ENCODE assay signal across 16 cellular contexts in the genomic region with DNA sequence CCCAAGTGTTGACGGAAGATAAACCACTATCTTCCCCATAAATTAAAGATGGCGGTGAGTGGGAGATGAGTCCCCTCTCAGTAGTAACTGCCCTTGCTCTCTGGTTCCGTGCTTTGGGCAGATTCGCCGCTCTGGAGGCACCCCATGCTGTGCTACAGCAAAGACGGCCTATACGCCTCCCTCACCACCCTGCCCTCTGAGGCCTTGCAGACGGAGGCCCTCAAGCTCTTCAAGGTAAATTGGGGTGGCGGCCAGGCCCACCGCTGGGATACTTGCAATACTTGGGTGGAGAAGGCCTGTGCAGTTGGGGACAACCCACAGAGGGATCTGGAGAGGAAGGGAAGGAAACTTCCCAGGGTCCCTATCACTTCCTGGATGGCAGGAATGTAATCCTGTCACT. TPM values are rescaled to one million over a fixed set of nuclear protein-coding genes. Genes with fewer than 3 reads are reported as not detected.
DNase-seq lines count a peak whose midpoint lies in the region; ATAC-seq and TF ChIP-seq lines count a peak whose summit lies in the region.
"Had no signal": no experiment of that assay in that cellular context is flagged by ENCODE, and none has a peak within 500 bp of the region (broad histone marks: within the 10 kb centered on the region; RNA-seq: fewer than 3 reads in every experiment).

No MANE protein-coding gene starts in this region.

- 82% methylated on average over 10 of the region's 10 CpGs for WGBS in mesenchymal stem cell

- TF ChIP-seq CTCF in upper lobe of right lung (IDR thresholded peaks at IDR 0.05) (no peak), osteoblast (IDR thresholded peaks at IDR 0.05; ENCODE audit: extremely low read depth, low read depth, low read length) (no peak)

- H3K9me3 Mint-ChIP-seq in activated naive CD8-positive, alpha-beta T cell treated with anti-CD3 and anti-CD28 coated beads, Interleukin-2, amount 10 ng/mL, durations not matched to agents 7 days and 5 days: no peaks in the 10 kb centered on the region
- H3K9me3 Mint-ChIP-seq in activated naive CD8-positive, alpha-beta T cell treated with anti-CD3 and anti-CD28 coated beads for 36 hours: no peaks in the 10 kb centered on the region
- H3K9me3 Mint-ChIP-seq: CD8-positive, alpha-beta memory T cell had no signal

- POLR2A ChIA-PET in activated naive CD8-positive, alpha-beta T cell treated with anti-CD3 and anti-CD28 coated beads, Interleukin-2, amount 10 ng/mL, durations not matched to agents 7 days and 5 days (lab: Charles Lee): no interaction called here

- H3K36me3 ChIP-seq in mesenchymal stem cell (ENCODE audit: control insufficient read depth in 1 of 2, insufficient read depth in 2 of 2, low read depth in 1 of 2, low read length in 2 of 2) (peaks cover 0 to 56% of the 10 kb centered on the region in 2 experiments), upper lobe of right lung (no peaks in the 10 kb centered on the region), osteoblast (ENCODE audit: insufficient read depth, low read length) (no peaks in the 10 kb centered on the region)
- H3K36me3 ChIP-seq: BLaER1 had no signal

- H3K9ac ChIP-seq in mesenchymal stem cell (ENCODE audit: low read length): no peak overlapping the region
- H3K9ac ChIP-seq: BLaER1, GM23248 had no signal

- H2AFZ ChIP-seq in mesenchymal stem cell (ENCODE audit: low read depth, low read length): peak overlapping the region; percentile 48
- H2AFZ ChIP-seq in osteoblast (ENCODE audit: low read length): no peak overlapping the region
- H2AFZ ChIP-seq: GM23248 had no signal

- H3K4me2 ChIP-seq in mesenchymal stem cell (ENCODE audit: low read length, poor library complexity, severe bottlenecking) (no peak overlapping the region), osteoblast (ENCODE audit: insufficient read depth, low read length) (no peak overlapping the region)
- H3K4me2 ChIP-seq: BLaER1 had no signal

- no peak overlapping the region for H3K4ac ChIP-seq in mesenchymal stem cell (ENCODE audit: low read depth in 1 of 2, low read length in 2 of 2)

- peaks cover 13% of the 10 kb centered on the region for H3K4me1 ChIP-seq in mesenchymal stem cell (ENCODE audit: control insufficient read depth, insufficient read depth, low read depth, low read length)
- no peaks in the 10 kb centered on the region for H3K4me1 ChIP-seq in upper lobe of right lung
- H3K4me1 ChIP-seq in osteoblast (ENCODE audit: insufficient read depth, low read length): no peaks in the 10 kb centered on the region
- H3K4me1 ChIP-seq: BLaER1 had no signal

- no peak overlapping the region for H3K27ac Mint-ChIP-seq in activated naive CD8-positive, alpha-beta T cell treated with anti-CD3 and anti-CD28 coated beads, Interleukin-2, amount 10 ng/mL, durations not matched to agents 7 days and 5 days
- H3K27ac Mint-ChIP-seq in activated naive CD8-positive, alpha-beta T cell treated with anti-CD3 and anti-CD28 coated beads for 36 hours: no peak overlapping the region

- H3K4me1 Mint-ChIP-seq in activated naive CD8-positive, alpha-beta T cell treated with anti-CD3 and anti-CD28 coated beads, Interleukin-2, amount 10 ng/mL, durations not matched to agents 7 days and 5 days: peaks cover 3% of the 10 kb centered on the region
- no peaks in the 10 kb centered on the region for H3K4me1 Mint-ChIP-seq in activated naive CD8-positive, alpha-beta T cell treated with anti-CD3 and anti-CD28 coated beads for 36 hours
- H3K4me1 Mint-ChIP-seq: CD8-positive, alpha-beta memory T cell had no signal

- H3K27ac ChIP-seq in mesenchymal stem cell (ENCODE audit: low read length, poor library complexity, severe bottlenecking) (no peak overlapping the region), upper lobe of right lung (no peak overlapping the region), osteoblast (ENCODE audit: low read depth, low read length) (no peak overlapping the region)
- H3K27ac ChIP-seq: BLaER1, GM23248, HL-60 had no signal

- H3K4me3 Mint-ChIP-seq in activated naive CD8-positive, alpha-beta T cell treated with anti-CD3 and anti-CD28 coated beads, Interleukin-2, amount 10 ng/mL, durations not matched to agents 7 days and 5 days: no peak overlapping the region
- no peak overlapping the region for H3K4me3 Mint-ChIP-seq in activated naive CD8-positive, alpha-beta T cell treated with anti-CD3 and anti-CD28 coated beads for 36 hours
- H3K4me3 Mint-ChIP-seq: CD8-positive, alpha-beta memory T cell had no signal

- H3K14ac ChIP-seq in mesenchymal stem cell (ENCODE audit: low read length in 2 of 2): no peak overlapping the region

- no peak for ATAC-seq in activated naive CD8-positive, alpha-beta T cell treated with anti-CD3 and anti-CD28 coated beads, Interleukin-2, amount 10 ng/mL, durations not matched to agents 7 days and 5 days (ENCODE audit: low read depth)
- ATAC-seq in upper lobe of right lung: no peak
- ATAC-seq in GM21390 (IDR thresholded peaks at IDR 0.05; ENCODE audit: unreplicated experiment): no peak
- ATAC-seq: HCT116 had no signal

- H3K9me3 ChIP-seq in mesenchymal stem cell (ENCODE audit: control insufficient read depth, low read length): no peaks in the 10 kb centered on the region
- H3K9me3 ChIP-seq in upper lobe of right lung: no peaks in the 10 kb centered on the region
- H3K9me3 ChIP-seq in osteoblast (ENCODE audit: low read depth, low read length): no peaks in the 10 kb centered on the region
- H3K9me3 ChIP-seq: BLaER1, Caco-2 had no signal

- no peak overlapping the region for H2AK5ac ChIP-seq in mesenchymal stem cell (ENCODE audit: low read length, severe bottlenecking)

- H3K4me3 ChIP-seq in mesenchymal stem cell (ENCODE audit: insufficient read depth in 1 of 2, low read depth in 1 of 2, low read length in 2 of 2): no peak overlapping the region
- H3K4me3 ChIP-seq in upper lobe of right lung: no peak overlapping the region
- no peak overlapping the region for H3K4me3 ChIP-seq in osteoblast (ENCODE audit: insufficient read depth, low read length)
- H3K4me3 ChIP-seq: BLaER1, GM23248 had no signal

- no peaks in the 10 kb centered on the region for H3K36me3 Mint-ChIP-seq in activated naive CD8-positive, alpha-beta T cell treated with anti-CD3 and anti-CD28 coated beads, Interleukin-2, amount 10 ng/mL, durations not matched to agents 7 days and 5 days
- H3K36me3 Mint-ChIP-seq in activated naive CD8-positive, alpha-beta T cell treated with anti-CD3 and anti-CD28 coated beads for 36 hours: no peaks in the 10 kb centered on the region
- H3K36me3 Mint-ChIP-seq: CD8-positive, alpha-beta memory T cell had no signal

- H2BK12ac ChIP-seq in mesenchymal stem cell (ENCODE audit: low read length in 2 of 2): no peak overlapping the region

- no peaks in the 10 kb centered on the region for H3K79me1 ChIP-seq in mesenchymal stem cell (replicated peaks; ENCODE audit: low read length, poor library complexity, severe bottlenecking)

- intact Hi-C loops in posterior vena cava (cut with DNase I): no loop called here
- intact Hi-C loops in upper lobe of right lung (cut with DNase I): loop anchor here (5.0 kb wide), 1 partner anchor 150 kb away; no protein-coding TSS in a partner anchor

- H2BK15ac ChIP-seq in mesenchymal stem cell (ENCODE audit: low read depth, poor library complexity, severe bottlenecking): no peak overlapping the region

- H3K27me3 ChIP-seq in mesenchymal stem cell (ENCODE audit: control insufficient read depth in 1 of 2, insufficient read depth in 1 of 2, low read length in 2 of 2) (peaks cover 0 to 7% of the 10 kb centered on the region in 2 experiments), upper lobe of right lung (no peaks in the 10 kb centered on the region), osteoblast (ENCODE audit: insufficient read depth, low read length) (no peaks in the 10 kb centered on the region)
- H3K27me3 ChIP-seq: BLaER1 had no signal

- no peak overlapping the region for H2BK120ac ChIP-seq in mesenchymal stem cell (ENCODE audit: low read depth, low read length)

- no peak overlapping the region for H3K23ac ChIP-seq in mesenchymal stem cell (ENCODE audit: low read length in 2 of 2)

- no peaks in the 10 kb centered on the region for H3K79me2 ChIP-seq in osteoblast (ENCODE audit: insufficient read depth, low read length)

- H4K20me1 ChIP-seq in osteoblast (ENCODE audit: insufficient read depth, low read length): no peaks in the 10 kb centered on the region
- H4K20me1 ChIP-seq: BLaER1 had no signal

- no peak overlapping the region for H4K91ac ChIP-seq in mesenchymal stem cell (ENCODE audit: low read length)

- DNase-seq in activated naive CD8-positive, alpha-beta T cell treated with anti-CD3 and anti-CD28 coated beads, Interleukin-2, amount 10 ng/mL, durations not matched to agents 7 days and 5 days: peak; percentile 5
- no peak for DNase-seq in activated naive CD8-positive, alpha-beta T cell treated with anti-CD3 and anti-CD28 coated beads for 36 hours
- DNase-seq in mesenchymal stem cell: no peak
- peak; percentile 52 for DNase-seq in posterior vena cava (ENCODE audit: low spot score)
- peak; percentile 42 for DNase-seq in upper lobe of right lung
- no peak for DNase-seq in osteoblast (ENCODE audit: insufficient read length, low spot score, missing footprints)
- no peak for DNase-seq in DMS114 treated with DMSO at 0.1 percent for 48 hours (lab: John Stamatoyannopoulos, UW; ENCODE audit: unreplicated experiment)
- DNase-seq: 8988T; AML-193; Caco-2; CD8-positive, alpha-beta memory T cell; GM23248 had no signal

- no peak overlapping the region for H3K18ac ChIP-seq in mesenchymal stem cell (ENCODE audit: low read depth in 1 of 2, low read length in 2 of 2)

- H4K8ac ChIP-seq in mesenchymal stem cell (ENCODE audit: low read length): no peak overlapping the region

- no peak overlapping the region for H2BK5ac ChIP-seq in mesenchymal stem cell (ENCODE audit: low read depth, low read length, poor library complexity, severe bottlenecking)

- no peaks in the 10 kb centered on the region for H3K27me3 Mint-ChIP-seq in activated naive CD8-positive, alpha-beta T cell treated with anti-CD3 and anti-CD28 coated beads, Interleukin-2, amount 10 ng/mL, durations not matched to agents 7 days and 5 days
- no peaks in the 10 kb centered on the region for H3K27me3 Mint-ChIP-seq in activated naive CD8-positive, alpha-beta T cell treated with anti-CD3 and anti-CD28 coated beads for 36 hours

RNA-seq across cellular contexts. Expression of a gene that starts 22.9 kb away (rescaled TPM):
- 10 to 100 TPM; 22.9 to 24.9 TPM for total RNA-seq in activated naive CD8-positive, alpha-beta T cell treated with anti-CD3 and anti-CD28 coated beads, Interleukin-2, amount 10 ng/mL, durations not matched to agents 7 days and 5 days
- total RNA-seq in activated naive CD8-positive, alpha-beta T cell treated with anti-CD3 and anti-CD28 coated beads for 36 hours: 10 to 100 TPM; 17.5 to 18.2 TPM
- 11.4 TPM for polyA plus RNA-seq in mesenchymal stem cell (2013, experiment 1 of 2)
- polyA plus RNA-seq in mesenchymal stem cell (2013, experiment 2 of 2): 11.8 TPM
- 10 to 100 TPM; 15.4 to 17.3 TPM for total RNA-seq in posterior vena cava
- total RNA-seq in upper lobe of right lung: 24.2 TPM
- 15.3 and 16.3 TPM in 2 replicates for total RNA-seq in osteoblast

RNA-seq across cellular contexts. Expression of a gene that starts 42.5 kb away (rescaled TPM):
- total RNA-seq in activated naive CD8-positive, alpha-beta T cell treated with anti-CD3 and anti-CD28 coated beads, Interleukin-2, amount 10 ng/mL, durations not matched to agents 7 days and 5 days: 1 to 10 TPM; 1.3 to 2.6 TPM
- total RNA-seq in activated naive CD8-positive, alpha-beta T cell treated with anti-CD3 and anti-CD28 coated beads for 36 hours: 10 to 100 TPM in 1 of 2 experiments, 1 to 10 TPM in 1; 8.7 to 10.2 TPM
- polyA plus RNA-seq in mesenchymal stem cell (2013, experiment 1 of 2): 3.6 TPM
- polyA plus RNA-seq in mesenchymal stem cell (2013, experiment 2 of 2): 3.9 TPM
- 1 to 10 TPM; 1.9 to 5.1 TPM for total RNA-seq in posterior vena cava
- total RNA-seq in upper lobe of right lung: 2.0 TPM
- total RNA-seq in osteoblast: 11.2 and 13.3 TPM in 2 replicates

RNA-seq across cellular contexts. Expression of a gene that starts 44.1 kb away (rescaled TPM):
- 1 to 10 TPM in 1 of 2 experiments, under 1 TPM in 1; 0.68 to 1.0 TPM for total RNA-seq in activated naive CD8-positive, alpha-beta T cell treated with anti-CD3 and anti-CD28 coated beads, Interleukin-2, amount 10 ng/mL, durations not matched to agents 7 days and 5 days
- 1 to 10 TPM; 2.4 to 3.3 TPM for total RNA-seq in activated naive CD8-positive, alpha-beta T cell treated with anti-CD3 and anti-CD28 coated beads for 36 hours
- 0.41 TPM for polyA plus RNA-seq in mesenchymal stem cell (2013, experiment 1 of 2)
- polyA plus RNA-seq in mesenchymal stem cell (2013, experiment 2 of 2): 0.44 TPM
- total RNA-seq in posterior vena cava (1 to 10 TPM; 1.4 to 1.8 TPM), upper lobe of right lung (2.3 TPM), osteoblast (0.59 and 1.1 TPM in 2 replicates)
- polyA plus RNA-seq: CD8-positive, alpha-beta memory T cell had no signal

Comparison
In these comparisons a context has a peak if more than half of its experiments do, and no peak if none do; other contexts are left out.
1. DNase-seq: peak in activated naive CD8-positive, alpha-beta T cell treated with anti-CD3 and anti-CD28 coated beads, Interleukin-2, amount 10 ng/mL, durations not matched to agents 7 days and 5 days (single experiment), posterior vena cava (single experiment) and upper lobe of right lung (single experiment); none in activated naive CD8-positive, alpha-beta T cell treated with anti-CD3 and anti-CD28 coated beads for 36 hours (single experiment), mesenchymal stem cell (single experiment), osteoblast (single experiment) and DMS114 treated with DMSO at 0.1 percent for 48 hours (single experiment).